ENCODE assay signal across 19 cellular contexts in genomic region chr19:57771417-57771816, GRCh38. TPM values are rescaled to one million over a fixed set of nuclear protein-coding genes. Genes with fewer than 3 reads are reported as not detected.
DNase-seq lines count a peak whose midpoint lies in the region; ATAC-seq, FAIRE-seq and TF ChIP-seq lines count a peak whose summit lies in the region.
"Had no signal": no experiment of that assay in that cellular context is flagged by ENCODE, and none has a peak within 500 bp of the region (broad histone marks: within the 10 kb centered on the region; RNA-seq: fewer than 3 reads in every experiment).

No MANE protein-coding gene starts in this region.

- peaks cover 58% of the 10 kb centered on the region for H3K9me3 Mint-ChIP-seq in T-helper 2 cell treated with Interferon-gamma antibody and Interleukin-4, amounts not matched to agents 5 μg/mL and 100 μg/mL, for 36 hours
- peaks cover 63% of the 10 kb centered on the region for H3K9me3 Mint-ChIP-seq in HFFc6
- H3K9me3 Mint-ChIP-seq in osteocyte (ENCODE audit: unreplicated experiment), result peaks cover 29% of the 10 kb centered on the region

- no TSS peak for BruUV-seq in GM12878 (replicated peaks; lab: Mats Ljungman, UMichigan)

- TF ChIP-seq POLR2A in GM12878 (IDR thresholded peaks at IDR 0.05; ENCODE audit: low read depth, low read length), result no peak

- WGBS in GM12878 (ENCODE audit: insufficient coverage, insufficient replicate concordance, low lambda C conversion rate, missing lambda C conversion rate), result 58% methylated on average over 4 of the region's 4 CpGs

- in situ Hi-C loops in GM12878 (cut with MboI), result no loop called here

- peaks cover 49% of the 10 kb centered on the region for H3K9me3 ChIP-seq in GM12878 (replicated peaks; ENCODE audit: control insufficient read depth, insufficient read depth, low read length)
- H3K9me3 ChIP-seq: right lobe of liver had no signal

- H3K4me2 ChIP-seq in GM12878 (ENCODE audit: control insufficient read depth, insufficient read depth), result peak overlapping the region; percentile 41; the same call in 1 of the 2 replicates

- H3K27ac ChIP-seq in GM12878 (ENCODE audit: control insufficient read depth, insufficient read depth), result no peak overlapping the region
- H3K27ac ChIP-seq: 22Rv1, right lobe of liver had no signal

- H2AFZ ChIP-seq in GM12878 (ENCODE audit: control insufficient read depth, low read depth, low read length), result no peak overlapping the region
- H2AFZ ChIP-seq: GM23248 had no signal

- CTCF ChIA-PET in GM12878 (lab: Yijun Ruan, JAX), result no interaction called here

- RAD21 ChIA-PET in GM12878 (lab: Charles Lee; ENCODE audit: unreplicated experiment), result interaction anchor here (0.8 kb wide), 1 partner anchor 49 kb away, joined by 3 read pairs; no protein-coding TSS in a partner anchor

- TF ChIP-seq RAD21 in GM12878 (IDR thresholded peaks at IDR 0.05; ENCODE audit: insufficient read depth, low read depth, low read length), result no peak

- no peak overlapping the region for H3K9ac ChIP-seq in GM12878 (ENCODE audit: control insufficient read depth, insufficient read depth, low read length)

- H3K36me3 ChIP-seq in GM12878 (ENCODE audit: control insufficient read depth in 2 of 2, insufficient read depth in 2 of 2, low read length in 1 of 2), result peaks cover 5 to 21% of the 10 kb centered on the region in 2 experiments; a peak in 3 of 4 replicates

- SMC1A ChIA-PET in GM12878 (lab: Charles Lee; ENCODE audit: uncharacterized antibody, unreplicated experiment), result interaction anchor here (1.3 kb wide), 1 partner anchor 139 kb away, joined by 3 read pairs; the partner anchor contains the start of gene ZNF211

- no peaks in the 10 kb centered on the region for H3K27me3 Mint-ChIP-seq in T-helper 2 cell treated with Interferon-gamma antibody and Interleukin-4, amounts not matched to agents 5 μg/mL and 100 μg/mL, for 36 hours (ENCODE audit: low read depth)
- peaks cover 2% of the 10 kb centered on the region; the same call in 1 of the 2 replicates for H3K27me3 Mint-ChIP-seq in HFFc6 (ENCODE audit: insufficient read depth)
- no peaks in the 10 kb centered on the region for H3K27me3 Mint-ChIP-seq in osteocyte (ENCODE audit: unreplicated experiment)

- no peak for TF ChIP-seq CTCF in HFFc6 (IDR thresholded peaks at IDR 0.05)
- TF ChIP-seq CTCF in GM12878 (IDR thresholded peaks at IDR 0.05 in 2 of 3, conservative IDR thresholded peaks at IDR 0.05 in 1 of 3; ENCODE audit: control insufficient read depth in 2 of 3, extremely low read depth in 1 of 3, insufficient read depth in 1 of 3, low read depth in 3 of 3, low read length in 3 of 3), result no peak
- TF ChIP-seq CTCF in osteocyte (IDR thresholded peaks at IDR 0.05), result no peak

- POLR2A ChIA-PET in GM12878 (lab: Charles Lee), result no interaction called here

- no peaks in the 10 kb centered on the region for H4K20me1 ChIP-seq in GM12878 (ENCODE audit: control insufficient read depth, insufficient read depth)

- peaks cover 55% of the 10 kb centered on the region for H3K79me2 ChIP-seq in GM12878 (ENCODE audit: control insufficient read depth, insufficient read depth, low read length)

- H3K27me3 ChIP-seq in GM12878 (replicated peaks in 1 of 2; ENCODE audit: control insufficient read depth in 2 of 2, insufficient read depth in 2 of 2, low read length in 1 of 2), result no peaks in the 10 kb centered on the region
- H3K27me3 ChIP-seq: right lobe of liver had no signal

- H3K36me3 Mint-ChIP-seq in T-helper 2 cell treated with Interferon-gamma antibody and Interleukin-4, amounts not matched to agents 5 μg/mL and 100 μg/mL, for 36 hours (ENCODE audit: low read depth), result peaks cover 73% of the 10 kb centered on the region
- H3K36me3 Mint-ChIP-seq in HFFc6 (ENCODE audit: low read depth) (peaks cover 68% of the 10 kb centered on the region), osteocyte (ENCODE audit: unreplicated experiment) (peaks cover 48% of the 10 kb centered on the region)

- H3K4me1 ChIP-seq in GM12878 (ENCODE audit: control insufficient read depth, insufficient read depth, low read length), result peaks cover 13% of the 10 kb centered on the region

- H3K4me3 Mint-ChIP-seq in T-helper 2 cell treated with Interferon-gamma antibody and Interleukin-4, amounts not matched to agents 5 μg/mL and 100 μg/mL, for 36 hours, result peak overlapping the region; percentile 14
- peak overlapping the region; percentile 61 for H3K4me3 Mint-ChIP-seq in HFFc6
- H3K4me3 Mint-ChIP-seq in osteocyte (ENCODE audit: unreplicated experiment), result peak overlapping the region; percentile 88

- intact Hi-C loops in GM12878 (cut with micrococcal nuclease; ENCODE audit: unreplicated experiment), result no loop called here

- no peak for TF ChIP-seq EP300 in GM12878 (IDR thresholded peaks at IDR 0.05; ENCODE audit: borderline replicate concordance in 1 of 2, control insufficient read depth in 1 of 2, low read depth in 2 of 2, low read length in 2 of 2)

- H3K27ac Mint-ChIP-seq in T-helper 2 cell treated with Interferon-gamma antibody and Interleukin-4, amounts not matched to agents 5 μg/mL and 100 μg/mL, for 36 hours, result no peak overlapping the region
- H3K27ac Mint-ChIP-seq in HFFc6 (no peak overlapping the region), osteocyte (ENCODE audit: unreplicated experiment) (no peak overlapping the region)

- peaks cover 9% of the 10 kb centered on the region for H3K4me1 Mint-ChIP-seq in T-helper 2 cell treated with Interferon-gamma antibody and Interleukin-4, amounts not matched to agents 5 μg/mL and 100 μg/mL, for 36 hours (ENCODE audit: low read depth)
- H3K4me1 Mint-ChIP-seq in HFFc6 (ENCODE audit: low read depth), result peaks cover 15% of the 10 kb centered on the region
- H3K4me1 Mint-ChIP-seq in osteocyte (ENCODE audit: unreplicated experiment), result peaks cover 14% of the 10 kb centered on the region

- ATAC-seq in GM12878 (peak; percentile 7; the same call in 2 of the 3 replicates), HG03196 (IDR thresholded peaks at IDR 0.05; ENCODE audit: unreplicated experiment) (no peak)
- ATAC-seq: right lobe of liver had no signal

- FAIRE-seq in GM12878 (lab: Jason Lieb, UNC), result no peak
- FAIRE-seq: bronchial epithelial cell, frontal cortex, keratinocyte had no signal

- no peak for DNase-seq in T-helper 2 cell treated with Interferon-gamma antibody and Interleukin-4, amounts not matched to agents 5 μg/mL and 100 μg/mL, for 36 hours (ENCODE audit: low spot score)
- DNase-seq in T-helper 2 cell (no peak), HFFc6 (no peak), GM12878 (ENCODE audit: low read depth, low spot score) (no peak), osteocyte (ENCODE audit: extremely low spot score, unreplicated experiment) (no peak), SIG-M5 treated with dmso at 0.1 percent for 504 hours (lab: John Stamatoyannopoulos, UW; ENCODE audit: unreplicated experiment) (no peak), NCI-H1048 (lab: John Stamatoyannopoulos, UW) (no peak)
- DNase-seq: activated CD4-positive, alpha-beta T cell treated with anti-CD3 and anti-CD28 coated beads for 1 hour; activated gamma-delta T cell; GF-D8; GM23248; NCI-H510A; right lobe of liver; stimulated activated CD4-positive, alpha-beta T cell treated with anti-CD3 and anti-CD28 coated beads, Interleukin-4, amount 100 ng/mL, for 24 hours had no signal

- H3K4me3 ChIP-seq in GM12878, result no peak overlapping the region; the same call in 1 of the 2 replicates

RNA-seq across cellular contexts. Expression of gene ZNF586, which starts 1.9 kb away (rescaled TPM):
- total RNA-seq in HFFc6 (2021; fragmentation: NEBNext Ultra II Directional; extraction: Animal tissue kit (Norgen Biotek cat#: 25700)), result 1 to 10 TPM; 6.4 to 8.8 (median 6.9) TPM
- total RNA-seq in GM12878 (2013; cell fraction: nucleolus; rRNA removed), result 96.7 and 98.5 TPM in 2 replicates
- total RNA-seq in GM12878 (2014; rRNA removed), result 20.6 and 24.2 TPM in 2 replicates
- 22.6 and 24.2 TPM in 2 replicates for total RNA-seq in GM12878 (2014; rRNA removed; fragmentation: Illumina TruSeq; extraction: Trizol)
- total RNA-seq in GM12878 (2021), result 16.5 and 19.7 TPM in 2 replicates
- 13.3 TPM for polyA plus RNA-seq in GM12878 (2011; ENCODE audit: low read depth)
- 18.4 and 25.4 TPM in 2 replicates for polyA plus RNA-seq in GM12878 (2011; rRNA removed)
- polyA plus RNA-seq in GM12878 (2011; cell fraction: cytosol; rRNA removed), result 12.3 and 16.2 TPM in 2 replicates
- 15.6 and 15.7 TPM in 2 replicates for polyA plus RNA-seq in GM12878 (2011; cell fraction: nucleus; rRNA removed)
- polyA plus RNA-seq in GM12878 (2012), result 14.5 and 16.1 TPM in 2 replicates
- 16.3 and 18.7 TPM in 2 replicates for polyA plus RNA-seq in GM12878 (2014; fragmentation: Illumina TruSeq; extraction: Trizol)
- 1 to 10 TPM; 3.9 to 5.7 TPM for polyA plus RNA-seq in GM12878 (2014; fragmentation: Nextera tagmentation; extraction: Ambion mirVana)
- 13.2 and 13.8 TPM in 2 replicates for polyA plus RNA-seq in GM12878 (2014; rRNA removed)
- 10 to 100 TPM; 13.6 to 13.8 TPM for polyA plus RNA-seq in GM12878 (2016; fragmentation: Nextera tagmentation; extraction: Ambion mirVana)
- 26.3 and 27.6 TPM in 2 replicates for polyA minus RNA-seq in GM12878 (2011; rRNA and poly(A)+ RNA removed)
- 13.1 and 14.5 TPM in 2 replicates for polyA minus RNA-seq in GM12878 (2011; cell fraction: cytosol; rRNA and poly(A)+ RNA removed)
- polyA minus RNA-seq in GM12878 (2011; cell fraction: nucleus; rRNA and poly(A)+ RNA removed), result 17.0 and 25.0 TPM in 2 replicates
- total RNA-seq in osteocyte, result 18.8 TPM in 2 replicates

RNA-seq across cellular contexts. Expression of gene ZNF776, which starts 24.8 kb away (rescaled TPM):
- 1 to 10 TPM; 5.4 to 9.3 (median 7.0) TPM for total RNA-seq in HFFc6 (2021; fragmentation: NEBNext Ultra II Directional; extraction: Animal tissue kit (Norgen Biotek cat#: 25700))
- 39.1 and 42.6 TPM in 2 replicates for total RNA-seq in GM12878 (2013; cell fraction: nucleolus; rRNA removed)
- total RNA-seq in GM12878 (2014; rRNA removed) (13.7 and 14.5 TPM in 2 replicates), GM12878 (2014; rRNA removed; fragmentation: Illumina TruSeq; extraction: Trizol) (15.0 and 16.3 TPM in 2 replicates), GM12878 (2021) (10.3 and 11.3 TPM in 2 replicates), osteocyte (16.9 and 21.0 TPM in 2 replicates)
- polyA plus RNA-seq in GM12878 (2011; ENCODE audit: low read depth), result 6.6 TPM
- polyA plus RNA-seq in GM12878 (2011; rRNA removed) (14.0 and 15.7 TPM in 2 replicates), GM12878 (2014; fragmentation: Illumina TruSeq; extraction: Trizol) (11.5 and 12.2 TPM in 2 replicates), GM12878 (2014; fragmentation: Nextera tagmentation; extraction: Ambion mirVana) (1 to 10 TPM; 1.9 to 3.1 TPM), GM12878 (2014; rRNA removed) (12.6 and 13.1 TPM in 2 replicates), GM12878 (2016; fragmentation: Nextera tagmentation; extraction: Ambion mirVana) (1 to 10 TPM; 7.4 to 8.2 TPM)
- 10.1 and 12.4 TPM in 2 replicates for polyA plus RNA-seq in GM12878 (2011; cell fraction: cytosol; rRNA removed)
- polyA plus RNA-seq in GM12878 (2011; cell fraction: nucleus; rRNA removed), result 16.0 and 19.8 TPM in 2 replicates
- 6.3 and 7.6 TPM in 2 replicates for polyA plus RNA-seq in GM12878 (2012)
- polyA minus RNA-seq in GM12878 (2011; rRNA and poly(A)+ RNA removed), result 12.6 and 18.3 TPM in 2 replicates
- polyA minus RNA-seq in GM12878 (2011; cell fraction: cytosol; rRNA and poly(A)+ RNA removed), result 6.0 and 7.2 TPM in 2 replicates
- 50.3 and 75.4 TPM in 2 replicates for polyA minus RNA-seq in GM12878 (2011; cell fraction: nucleus; rRNA and poly(A)+ RNA removed)

RNA-seq across cellular contexts. Expression of gene ZNF552, which starts 43.3 kb away (rescaled TPM):
- total RNA-seq in HFFc6 (2021; fragmentation: NEBNext Ultra II Directional; extraction: Animal tissue kit (Norgen Biotek cat#: 25700)), result 1 to 10 TPM; 2.7 to 3.8 (median 3.0) TPM
- total RNA-seq in GM12878 (2013; cell fraction: nucleolus; rRNA removed), result 43.5 and 52.8 TPM in 2 replicates
- total RNA-seq in GM12878 (2014; rRNA removed) (9.9 and 12.4 TPM in 2 replicates), GM12878 (2014; rRNA removed; fragmentation: Illumina TruSeq; extraction: Trizol) (13.3 and 14.8 TPM in 2 replicates), GM12878 (2021) (6.3 and 7.7 TPM in 2 replicates), osteocyte (5.2 and 9.0 TPM in 2 replicates)
- 6.4 TPM for polyA plus RNA-seq in GM12878 (2011; ENCODE audit: low read depth)
- polyA plus RNA-seq in GM12878 (2011; rRNA removed) (8.8 and 9.9 TPM in 2 replicates), GM12878 (2014; fragmentation: Illumina TruSeq; extraction: Trizol) (10.8 and 10.9 TPM in 2 replicates), GM12878 (2014; fragmentation: Nextera tagmentation; extraction: Ambion mirVana) (1 to 10 TPM; 3.6 to 5.4 TPM), GM12878 (2014; rRNA removed) (7.1 and 7.5 TPM in 2 replicates), GM12878 (2016; fragmentation: Nextera tagmentation; extraction: Ambion mirVana) (1 to 10 TPM; 6.0 to 8.2 TPM)
- 6.9 and 9.1 TPM in 2 replicates for polyA plus RNA-seq in GM12878 (2011; cell fraction: cytosol; rRNA removed)
- 10.2 and 13.3 TPM in 2 replicates for polyA plus RNA-seq in GM12878 (2011; cell fraction: nucleus; rRNA removed)
- polyA plus RNA-seq in GM12878 (2012), result 7.5 and 7.7 TPM in 2 replicates
- 18.8 and 24.6 TPM in 2 replicates for polyA minus RNA-seq in GM12878 (2011; rRNA and poly(A)+ RNA removed)
- 4.9 and 6.5 TPM in 2 replicates for polyA minus RNA-seq in GM12878 (2011; cell fraction: cytosol; rRNA and poly(A)+ RNA removed)
- 12.8 and 27.7 TPM in 2 replicates for polyA minus RNA-seq in GM12878 (2011; cell fraction: nucleus; rRNA and poly(A)+ RNA removed)

RNA-seq across cellular contexts. Expression of gene ZNF671, which starts 44.0 kb away (rescaled TPM):
- 1 to 10 TPM; 2.8 to 4.2 (median 3.7) TPM for total RNA-seq in HFFc6 (2021; fragmentation: NEBNext Ultra II Directional; extraction: Animal tissue kit (Norgen Biotek cat#: 25700))
- total RNA-seq in GM12878 (2013; cell fraction: nucleolus; rRNA removed), result 38.8 and 40.9 TPM in 2 replicates
- total RNA-seq in GM12878 (2014; rRNA removed) (7.7 and 8.5 TPM in 2 replicates), GM12878 (2014; rRNA removed; fragmentation: Illumina TruSeq; extraction: Trizol) (8.3 and 8.9 TPM in 2 replicates), GM12878 (2021) (7.0 and 7.9 TPM in 2 replicates), osteocyte (7.1 TPM in 2 replicates)
- polyA plus RNA-seq in GM12878 (2011; ENCODE audit: low read depth), result 8.7 TPM
- polyA plus RNA-seq in GM12878 (2011; rRNA removed) (11.6 and 11.9 TPM in 2 replicates), GM12878 (2014; fragmentation: Illumina TruSeq; extraction: Trizol) (7.1 and 8.6 TPM in 2 replicates), GM12878 (2014; fragmentation: Nextera tagmentation; extraction: Ambion mirVana) (1 to 10 TPM; 2.6 to 2.8 TPM), GM12878 (2014; rRNA removed) (6.2 and 6.5 TPM in 2 replicates), GM12878 (2016; fragmentation: Nextera tagmentation; extraction: Ambion mirVana) (1 to 10 TPM; 9.3 to 9.5 TPM)
- 10.1 and 12.4 TPM in 2 replicates for polyA plus RNA-seq in GM12878 (2011; cell fraction: cytosol; rRNA removed)
- 16.6 and 18.3 TPM in 2 replicates for polyA plus RNA-seq in GM12878 (2011; cell fraction: nucleus; rRNA removed)
- polyA plus RNA-seq in GM12878 (2012), result 7.4 and 9.2 TPM in 2 replicates
- 22.2 and 23.4 TPM in 2 replicates for polyA minus RNA-seq in GM12878 (2011; rRNA and poly(A)+ RNA removed)
- 5.6 and 6.0 TPM in 2 replicates for polyA minus RNA-seq in GM12878 (2011; cell fraction: cytosol; rRNA and poly(A)+ RNA removed)
- polyA minus RNA-seq in GM12878 (2011; cell fraction: nucleus; rRNA and poly(A)+ RNA removed), result 12.5 and 14.1 TPM in 2 replicates

RNA-seq across cellular contexts. Expression of gene ZNF587B, which starts 58.7 kb away (rescaled TPM):
- total RNA-seq in HFFc6 (2021; fragmentation: NEBNext Ultra II Directional; extraction: Animal tissue kit (Norgen Biotek cat#: 25700)), result 10 to 100 TPM in 1 of 6 experiments, 1 to 10 TPM in 5; 7.8 to 10.7 (median 9.4) TPM
- 93.7 and 97.3 TPM in 2 replicates for total RNA-seq in GM12878 (2013; cell fraction: nucleolus; rRNA removed)
- total RNA-seq in GM12878 (2014; rRNA removed), result 25.6 and 26.0 TPM in 2 replicates
- total RNA-seq in GM12878 (2014; rRNA removed; fragmentation: Illumina TruSeq; extraction: Trizol), result 33.3 and 33.9 TPM in 2 replicates
- total RNA-seq in GM12878 (2021), result 22.5 and 24.7 TPM in 2 replicates
- polyA plus RNA-seq in GM12878 (2011; ENCODE audit: low read depth), result 23.9 TPM
- polyA plus RNA-seq in GM12878 (2011; rRNA removed), result 15.9 and 19.5 TPM in 2 replicates
- 8.5 and 8.9 TPM in 2 replicates for polyA plus RNA-seq in GM12878 (2011; cell fraction: cytosol; rRNA removed)
- 15.5 and 18.9 TPM in 2 replicates for polyA plus RNA-seq in GM12878 (2011; cell fraction: nucleus; rRNA removed)
- polyA plus RNA-seq in GM12878 (2012), result 9.5 and 20.1 TPM in 2 replicates
- polyA plus RNA-seq in GM12878 (2014; fragmentation: Illumina TruSeq; extraction: Trizol), result 13.1 and 13.3 TPM in 2 replicates
- 1 to 10 TPM; 4.1 to 5.5 TPM for polyA plus RNA-seq in GM12878 (2014; fragmentation: Nextera tagmentation; extraction: Ambion mirVana)
- 10.7 and 12.7 TPM in 2 replicates for polyA plus RNA-seq in GM12878 (2014; rRNA removed)
- 10 to 100 TPM; 14.5 to 17.7 TPM for polyA plus RNA-seq in GM12878 (2016; fragmentation: Nextera tagmentation; extraction: Ambion mirVana)
- 31.2 and 38.5 TPM in 2 replicates for polyA minus RNA-seq in GM12878 (2011; rRNA and poly(A)+ RNA removed)
- 14.4 and 15.3 TPM in 2 replicates for polyA minus RNA-seq in GM12878 (2011; cell fraction: cytosol; rRNA and poly(A)+ RNA removed)
- 9.1 and 16.3 TPM in 2 replicates for polyA minus RNA-seq in GM12878 (2011; cell fraction: nucleus; rRNA and poly(A)+ RNA removed)
- 14.4 and 16.5 TPM in 2 replicates for total RNA-seq in osteocyte

Comparison
In these comparisons a context has a peak if more than half of its experiments do, and no peak if none do; other contexts are left out.
1. H3K4me3 Mint-ChIP-seq: peak in every context shown above with its lines; median percentile 88 in osteocyte; 61 in HFFc6; 14 in T-helper 2 cell treated with Interferon-gamma antibody and Interleukin-4, amounts not matched to agents 5 μg/mL and 100 μg/mL, for 36 hours.